Comparison of ENCODE assay signal across 1 cellular context in genomic region chr6:2944405-2945068, GRCh38.
TF ChIP-seq lines count a peak whose summit lies in the region.

No MANE protein-coding gene starts in this region.

TF ChIP-seq in GM23338, 12 proteins besides CTCF, POLR2A, EP300 and RAD21:
- no peak for TF ChIP-seq ETS1 (IDR thresholded peaks at IDR 0.05)
- no peak for TF ChIP-seq EZH2 (IDR thresholded peaks at IDR 0.05; ENCODE audit: low read depth, unreplicated experiment)
- TF ChIP-seq POLR2AphosphoS5 (IDR thresholded peaks at IDR 0.05; ENCODE audit: low read depth) = no peak
